14 cellular contexts compared by ENCODE assay signal in the genomic region with DNA sequence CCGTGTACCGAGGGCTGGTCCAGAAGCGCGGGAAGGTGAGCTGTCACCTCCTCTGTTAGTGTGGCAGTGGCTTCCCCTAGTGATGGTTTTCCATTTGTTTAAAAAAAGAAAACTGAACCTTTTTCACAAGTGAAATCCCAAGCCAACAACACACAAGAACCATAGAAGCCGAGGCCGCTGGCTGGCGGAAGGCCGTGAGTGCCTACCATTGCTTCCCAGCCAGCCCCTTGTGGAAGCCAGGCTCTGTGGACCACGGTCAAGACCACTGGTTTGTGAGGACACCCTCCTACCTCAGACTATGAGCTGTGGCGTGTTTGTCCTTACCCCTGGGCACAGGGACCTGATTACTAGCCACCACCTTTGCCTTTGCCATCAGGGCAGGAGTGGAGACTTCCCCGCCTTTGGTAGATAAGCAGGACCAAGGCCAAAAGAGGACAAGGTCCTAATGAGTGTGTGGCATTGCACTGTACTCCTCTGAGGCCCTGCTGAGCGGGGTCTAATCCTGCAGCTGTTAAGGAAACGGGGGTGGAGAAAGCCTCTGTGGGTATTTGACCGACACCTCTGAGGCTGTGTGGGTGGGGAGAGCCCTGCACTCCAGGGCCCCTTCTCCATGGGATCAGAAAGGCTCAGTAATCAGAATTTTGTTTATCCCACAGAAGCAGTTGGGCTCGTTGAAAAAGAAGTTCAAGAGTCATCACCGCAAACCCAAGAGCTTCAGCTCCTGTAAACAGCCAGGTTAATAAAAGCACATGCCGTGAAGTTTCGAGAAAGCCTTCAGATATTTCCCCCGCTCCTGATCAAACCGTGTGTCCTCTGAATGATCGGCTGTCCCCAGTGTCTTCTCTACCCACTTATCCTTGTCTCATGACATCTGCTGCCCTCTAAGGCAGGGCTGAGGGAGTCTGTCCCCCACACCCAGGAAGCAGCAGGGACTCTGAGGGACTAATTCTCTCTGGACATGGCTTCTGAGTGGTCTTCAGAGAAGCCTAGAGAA. TPM values are rescaled to one million over a fixed set of nuclear protein-coding genes. Genes with fewer than 3 reads are reported as not detected.
DNase-seq lines count a peak whose midpoint lies in the region; ATAC-seq and TF ChIP-seq lines count a peak whose summit lies in the region.
"Had no signal": no experiment of that assay in that cellular context is flagged by ENCODE, and none has a peak within 500 bp of the region (broad histone marks: within the 10 kb centered on the region; RNA-seq: fewer than 3 reads in every experiment).

No MANE protein-coding gene starts in this region.

- no peak for TF ChIP-seq POLR2A in testis (IDR thresholded peaks at IDR 0.05)

- H3K9me3 ChIP-seq in endodermal cell (ENCODE audit: control insufficient read depth, low read length) (no peaks in the 10 kb centered on the region), testis (no peaks in the 10 kb centered on the region)
- H3K9me3 ChIP-seq: gastroesophageal sphincter, spleen had no signal

- H3K4me1 ChIP-seq in endodermal cell (ENCODE audit: control insufficient read depth, insufficient read depth, low read length) = no peaks in the 10 kb centered on the region
- peaks cover 13% of the 10 kb centered on the region for H3K4me1 ChIP-seq in testis

- no peaks in the 10 kb centered on the region for H3K9me3 Mint-ChIP-seq in activated T-cell treated with anti-CD3 and anti-CD28 coated beads, Interleukin-2, amount 50 U/mL, for 4 hours
- H3K9me3 Mint-ChIP-seq in activated CD4-positive, alpha-beta memory T cell treated with anti-CD3 and anti-CD28 coated beads for 36 hours = no peaks in the 10 kb centered on the region
- no peaks in the 10 kb centered on the region for H3K9me3 Mint-ChIP-seq in endodermal cell
- no peaks in the 10 kb centered on the region for H3K9me3 Mint-ChIP-seq in stimulated activated naive CD8-positive, alpha-beta T cell treated with anti-CD3 and anti-CD28 coated beads, Interleukin-15, amount 100 ng/mL, for 72 hours
- H3K9me3 Mint-ChIP-seq: neural progenitor cell had no signal

- H3K27ac ChIP-seq in endodermal cell (ENCODE audit: low read depth, low read length) (no peak overlapping the region), testis (no peak overlapping the region)
- H3K27ac ChIP-seq: gastroesophageal sphincter, neural progenitor cell had no signal

- H3K9ac ChIP-seq in endodermal cell (ENCODE audit: extremely low read depth, low read length, poor library complexity, severe bottlenecking) = no peak overlapping the region
- H3K9ac ChIP-seq: neural progenitor cell had no signal

- CTCF ChIA-PET in activated CD4-positive, alpha-beta memory T cell treated with anti-CD3 and anti-CD28 coated beads for 36 hours (lab: Charles Lee) = interaction anchor here (0.6 to 7.6 kb wide), 4 partner anchors 8 to 30 kb away, joined by 4 to 69 read pairs (median 8); no protein-coding TSS in a partner anchor

- H3K4me3 ChIP-seq in endodermal cell (ENCODE audit: low read length) (no peak overlapping the region), testis (no peak overlapping the region)
- H3K4me3 ChIP-seq: gastroesophageal sphincter, neural progenitor cell, spleen had no signal

- WGBS in endodermal cell (ENCODE audit: insufficient coverage in 1 of 2, insufficient read length in 1 of 2), 2 experiments = 93 to 94% methylated on average over 17 to 21 of the region's 21 CpGs
- 77 to 84% methylated on average over 19 to 21 of the region's 21 CpGs for WGBS in testis, 2 donors

- DNase-seq in activated T-cell treated with anti-CD3 and anti-CD28 coated beads, Interleukin-2, amount 50 U/mL, for 4 hours = no peak
- DNase-seq in activated T-cell treated with anti-CD3 and anti-CD28 coated beads for 4 hours (no peak), endodermal cell (no peak), testis (no peak), occipital lobe (lab: John Stamatoyannopoulos, UW) (no peak)
- DNase-seq in activated CD4-positive, alpha-beta memory T cell treated with anti-CD3 and anti-CD28 coated beads for 36 hours = peak; percentile 48
- no peak for DNase-seq in stimulated activated naive CD8-positive, alpha-beta T cell treated with anti-CD3 and anti-CD28 coated beads, Interleukin-15, amount 100 ng/mL, for 72 hours
- DNase-seq in stimulated activated CD4-positive, alpha-beta T cell treated with anti-CD3 and anti-CD28 coated beads, Interleukin-2, amount 100 ng/mL, for 48 hours = no peak
- DNase-seq: activated gamma-delta T cell, DMS79, Right ventricle myocardium superior, spleen had no signal

- peaks cover 62% of the 10 kb centered on the region for H3K36me3 ChIP-seq in endodermal cell (ENCODE audit: control insufficient read depth, insufficient read depth, low read length)
- H3K36me3 ChIP-seq in testis (ENCODE audit: low read depth, missing control alignments) = no peaks in the 10 kb centered on the region
- H3K36me3 ChIP-seq: neural progenitor cell had no signal

- POLR2A ChIA-PET in activated CD4-positive, alpha-beta memory T cell treated with anti-CD3 and anti-CD28 coated beads for 36 hours (lab: Charles Lee) = interaction anchor here (1.4 to 14.0 kb wide), 4 partner anchors 8 to 14 kb away, joined by 4 to 381 read pairs (median 7); a partner anchor contains a TSS

- H3K36me3 Mint-ChIP-seq in activated T-cell treated with anti-CD3 and anti-CD28 coated beads, Interleukin-2, amount 50 U/mL, for 4 hours (ENCODE audit: insufficient read depth) = peaks cover 30% of the 10 kb centered on the region
- peaks cover 52% of the 10 kb centered on the region for H3K36me3 Mint-ChIP-seq in activated CD4-positive, alpha-beta memory T cell treated with anti-CD3 and anti-CD28 coated beads for 36 hours
- H3K36me3 Mint-ChIP-seq in endodermal cell (ENCODE audit: low read depth) = peaks cover 55% of the 10 kb centered on the region

- intact Hi-C loops in activated CD4-positive, alpha-beta memory T cell treated with anti-CD3 and anti-CD28 coated beads for 36 hours (cut with micrococcal nuclease) = no loop called here
- intact Hi-C loops in testis (cut with DNase I; ENCODE audit: low total_unique reads) = no loop called here

- TF ChIP-seq CTCF in endodermal cell (conservative IDR thresholded peaks at IDR 0.05) = no peak
- no peak for TF ChIP-seq CTCF in testis (IDR thresholded peaks at IDR 0.05)

- no peaks in the 10 kb centered on the region for H3K27me3 ChIP-seq in endodermal cell (ENCODE audit: control insufficient read depth, insufficient read depth, low read length, poor library complexity, severe bottlenecking)
- no peaks in the 10 kb centered on the region for H3K27me3 ChIP-seq in testis
- H3K27me3 ChIP-seq: gastroesophageal sphincter, neural progenitor cell, spleen had no signal

- no peaks in the 10 kb centered on the region for H3K27me3 Mint-ChIP-seq in activated T-cell treated with anti-CD3 and anti-CD28 coated beads, Interleukin-2, amount 50 U/mL, for 4 hours (ENCODE audit: low read depth)
- no peaks in the 10 kb centered on the region for H3K27me3 Mint-ChIP-seq in activated CD4-positive, alpha-beta memory T cell treated with anti-CD3 and anti-CD28 coated beads for 36 hours
- H3K27me3 Mint-ChIP-seq in endodermal cell (ENCODE audit: insufficient read depth) = no peaks in the 10 kb centered on the region
- H3K27me3 Mint-ChIP-seq in stimulated activated naive CD8-positive, alpha-beta T cell treated with anti-CD3 and anti-CD28 coated beads, Interleukin-15, amount 100 ng/mL, for 72 hours = no peaks in the 10 kb centered on the region

- peak overlapping the region; percentile 85 for H3K27ac Mint-ChIP-seq in activated CD4-positive, alpha-beta memory T cell treated with anti-CD3 and anti-CD28 coated beads for 36 hours
- H3K27ac Mint-ChIP-seq in endodermal cell = peak overlapping the region; percentile 2
- peak overlapping the region; percentile 20 to 74 for H3K27ac Mint-ChIP-seq in stimulated activated naive CD8-positive, alpha-beta T cell treated with anti-CD3 and anti-CD28 coated beads, Interleukin-15, amount 100 ng/mL, for 72 hours
- H3K27ac Mint-ChIP-seq: neural progenitor cell had no signal

- H3K4me3 Mint-ChIP-seq in activated T-cell treated with anti-CD3 and anti-CD28 coated beads, Interleukin-2, amount 50 U/mL, for 4 hours = peak overlapping the region; percentile 30
- no peak overlapping the region for H3K4me3 Mint-ChIP-seq in activated CD4-positive, alpha-beta memory T cell treated with anti-CD3 and anti-CD28 coated beads for 36 hours
- no peak overlapping the region for H3K4me3 Mint-ChIP-seq in endodermal cell
- peak overlapping the region in 1 of 2 donors; percentile 6 for H3K4me3 Mint-ChIP-seq in stimulated activated naive CD8-positive, alpha-beta T cell treated with anti-CD3 and anti-CD28 coated beads, Interleukin-15, amount 100 ng/mL, for 72 hours
- H3K4me3 Mint-ChIP-seq: neural progenitor cell had no signal

- peaks cover 45% of the 10 kb centered on the region for H3K4me1 Mint-ChIP-seq in activated T-cell treated with anti-CD3 and anti-CD28 coated beads, Interleukin-2, amount 50 U/mL, for 4 hours (ENCODE audit: low read depth)
- peaks cover 49% of the 10 kb centered on the region for H3K4me1 Mint-ChIP-seq in activated CD4-positive, alpha-beta memory T cell treated with anti-CD3 and anti-CD28 coated beads for 36 hours (ENCODE audit: low read depth)
- H3K4me1 Mint-ChIP-seq in endodermal cell = peaks cover 3% of the 10 kb centered on the region
- peaks cover 69% of the 10 kb centered on the region for H3K4me1 Mint-ChIP-seq in stimulated activated naive CD8-positive, alpha-beta T cell treated with anti-CD3 and anti-CD28 coated beads, Interleukin-15, amount 100 ng/mL, for 72 hours

- no peak for ATAC-seq in activated T-cell treated with anti-CD3 and anti-CD28 coated beads, Interleukin-2, amount 50 U/mL, for 4 hours
- no peak for ATAC-seq in stimulated activated naive CD8-positive, alpha-beta T cell treated with anti-CD3 and anti-CD28 coated beads, Interleukin-15, amount 100 ng/mL, for 72 hours
- ATAC-seq: gastroesophageal sphincter had no signal

RNA-seq across cellular contexts. Expression of a gene that starts 4.3 kb away (rescaled TPM):
- 10 to 100 TPM; 48.0 to 64.1 (median 57.9) TPM for total RNA-seq in activated T-cell treated with anti-CD3 and anti-CD28 coated beads, Interleukin-2, amount 50 U/mL, for 4 hours
- 10 to 100 TPM; 12.5 to 15.5 TPM for total RNA-seq in activated CD4-positive, alpha-beta memory T cell treated with anti-CD3 and anti-CD28 coated beads for 36 hours
- total RNA-seq in endodermal cell = 10 to 100 TPM; 18.0 to 25.9 TPM
- polyA plus RNA-seq in endodermal cell (2013, experiment 1 of 2) = 25.5 TPM
- 25.3 TPM for polyA plus RNA-seq in endodermal cell (2013, experiment 2 of 2)
- total RNA-seq in testis = 100 to 1,000 TPM; 103 to 121 TPM
- 160 TPM for polyA plus RNA-seq in testis (ENCODE audit: insufficient read depth, low read depth, low replicate concordance)
- 9.7 TPM for total RNA-seq in occipital lobe

RNA-seq across cellular contexts. Expression of a gene that starts 4.4 kb away (rescaled TPM):
- total RNA-seq in activated T-cell treated with anti-CD3 and anti-CD28 coated beads, Interleukin-2, amount 50 U/mL, for 4 hours = 10 to 100 TPM; 24.1 to 37.1 (median 30.6) TPM
- total RNA-seq in activated CD4-positive, alpha-beta memory T cell treated with anti-CD3 and anti-CD28 coated beads for 36 hours = 10 to 100 TPM; 24.7 to 26.0 TPM
- 10 to 100 TPM; 45.1 to 54.4 TPM for total RNA-seq in endodermal cell
- polyA plus RNA-seq in endodermal cell (2013, experiment 1 of 2) = 40.7 TPM
- 33.0 TPM for polyA plus RNA-seq in endodermal cell (2013, experiment 2 of 2)
- 10 to 100 TPM; 51.4 to 58.9 TPM for total RNA-seq in testis
- polyA plus RNA-seq in testis (ENCODE audit: insufficient read depth, low read depth, low replicate concordance) = 71.0 TPM
- total RNA-seq in occipital lobe = 11.1 TPM

RNA-seq across cellular contexts. Expression of a gene that starts 12.7 kb away (rescaled TPM):
- total RNA-seq in activated T-cell treated with anti-CD3 and anti-CD28 coated beads, Interleukin-2, amount 50 U/mL, for 4 hours = 1,000 to 10,000 TPM; 3,573 to 3,630 (median 3,625) TPM
- 1,000 to 10,000 TPM; 3,340 to 3,454 TPM for total RNA-seq in activated CD4-positive, alpha-beta memory T cell treated with anti-CD3 and anti-CD28 coated beads for 36 hours
- total RNA-seq in endodermal cell (1,000 to 10,000 TPM; 2,418 to 2,634 TPM), testis (1,000 to 10,000 TPM in 1 of 2 donors, 100 to 1,000 TPM in 1; 856 to 1,453 TPM), occipital lobe (1,058 TPM)
- polyA plus RNA-seq in endodermal cell (2013, experiment 1 of 2) = 2,489 TPM
- 2,405 TPM for polyA plus RNA-seq in endodermal cell (2013, experiment 2 of 2)
- 1,924 TPM for polyA plus RNA-seq in testis (ENCODE audit: insufficient read depth, low read depth, low replicate concordance)

RNA-seq across cellular contexts. Expression of a gene that starts 12.8 kb away (rescaled TPM):
- total RNA-seq in activated T-cell treated with anti-CD3 and anti-CD28 coated beads, Interleukin-2, amount 50 U/mL, for 4 hours = 10 to 100 TPM; 52.8 to 58.6 (median 55.3) TPM
- 10 to 100 TPM; 20.8 to 20.9 TPM for total RNA-seq in activated CD4-positive, alpha-beta memory T cell treated with anti-CD3 and anti-CD28 coated beads for 36 hours
- total RNA-seq in endodermal cell (10 to 100 TPM; 54.6 to 57.3 TPM), testis (10 to 100 TPM; 25.9 to 29.3 TPM), occipital lobe (17.9 TPM)
- polyA plus RNA-seq in endodermal cell (2013, experiment 1 of 2) = 38.4 TPM
- 36.6 TPM for polyA plus RNA-seq in endodermal cell (2013, experiment 2 of 2)
- polyA plus RNA-seq in testis (ENCODE audit: insufficient read depth, low read depth, low replicate concordance) = 20.2 TPM

RNA-seq across cellular contexts. Expression of a gene that starts 15.2 kb away (rescaled TPM):
- total RNA-seq in activated T-cell treated with anti-CD3 and anti-CD28 coated beads, Interleukin-2, amount 50 U/mL, for 4 hours = 100 to 1,000 TPM; 235 to 292 (median 255) TPM
- total RNA-seq in activated CD4-positive, alpha-beta memory T cell treated with anti-CD3 and anti-CD28 coated beads for 36 hours = 100 to 1,000 TPM; 358 to 368 TPM
- total RNA-seq in endodermal cell (100 to 1,000 TPM; 178 to 187 TPM), testis (100 to 1,000 TPM; 150 to 151 TPM), occipital lobe (88.6 TPM)
- 109 TPM for polyA plus RNA-seq in endodermal cell (2013, experiment 1 of 2)
- 106 TPM for polyA plus RNA-seq in endodermal cell (2013, experiment 2 of 2)
- 163 TPM for polyA plus RNA-seq in testis (ENCODE audit: insufficient read depth, low read depth, low replicate concordance)

Comparison
In these comparisons a context has a peak if more than half of its experiments do, and no peak if none do; other contexts are left out.
1. H3K27ac Mint-ChIP-seq: peak in every context shown above with its lines; median percentile 85 in activated CD4-positive, alpha-beta memory T cell treated with anti-CD3 and anti-CD28 coated beads for 36 hours; 47 in stimulated activated naive CD8-positive, alpha-beta T cell treated with anti-CD3 and anti-CD28 coated beads, Interleukin-15, amount 100 ng/mL, for 72 hours; 2 in endodermal cell.